40 cellular contexts compared by ENCODE assay signal in the genomic region with DNA sequence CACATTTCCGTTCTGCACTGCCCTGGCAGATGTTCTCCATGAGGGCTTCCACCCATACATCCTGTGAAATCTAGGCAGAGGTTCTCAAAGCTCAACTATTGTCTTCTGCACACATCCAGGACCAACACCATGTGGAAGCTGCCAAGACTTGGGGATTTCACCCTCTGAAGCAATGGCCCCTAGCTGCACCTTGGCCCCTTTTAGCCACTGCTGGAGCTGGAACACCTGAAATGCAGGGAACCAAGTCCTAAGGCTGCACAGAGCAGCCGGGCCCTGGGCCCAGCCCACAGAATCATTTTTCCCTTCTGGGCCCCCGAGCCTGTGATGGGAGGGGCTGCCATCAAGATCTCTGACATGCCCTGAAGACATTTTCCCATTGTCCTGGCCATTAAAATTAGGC.
"Had no signal": no experiment of that assay in that cellular context is flagged by ENCODE, and none has a peak within 500 bp of the region (broad histone marks: within the 10 kb centered on the region; RNA-seq: fewer than 3 reads in every experiment).

No MANE protein-coding gene starts in this region.

- H3K36me3 ChIP-seq: adrenal gland, ascending aorta, brain microvascular endothelial cell, breast epithelium, cardiac muscle cell had no signal

- FAIRE-seq: astrocyte, bronchial epithelial cell had no signal

- H3K27ac ChIP-seq: adrenal gland, ascending aorta, body of pancreas, brain microvascular endothelial cell, breast epithelium, cardiac muscle cell had no signal

- H3K27me3 Mint-ChIP-seq: activated naive CD4-positive, alpha-beta T cell treated with anti-CD3 and anti-CD28 coated beads, Interleukin-2, amount 10 ng/mL, durations not matched to agents 7 days and 5 days; activated naive CD4-positive, alpha-beta T cell treated with anti-CD3 and anti-CD28 coated beads, Interleukin-2, amount 50 U/mL, for 24 hours; activated naive CD8-positive, alpha-beta T cell; activated naive CD8-positive, alpha-beta T cell treated with anti-CD3 and anti-CD28 coated beads for 36 hours; activated naive CD8-positive, alpha-beta T cell treated with anti-CD3 and anti-CD28 coated beads, Interleukin-2, amount 10 ng/mL, durations not matched to agents 7 days and 5 days; activated naive CD8-positive, alpha-beta T cell treated with anti-CD3 and anti-CD28 coated beads, Interleukin-2, amount 50 U/mL, for 24 hours; activated T-cell treated with anti-CD3 and anti-CD28 coated beads, Interleukin-2, amount 50 U/mL, for 24 hours; activated T-helper 17 cell treated with anti-CD3 and anti-CD28 coated beads, Interleukin-2, amount 50 U/mL, for 72 hours; central memory CD8-positive, alpha-beta T cell had no signal

- H3K9me3 Mint-ChIP-seq: activated naive CD4-positive, alpha-beta T cell treated with anti-CD3 and anti-CD28 coated beads, Interleukin-2, amount 50 U/mL, for 24 hours; activated naive CD8-positive, alpha-beta T cell treated with anti-CD3 and anti-CD28 coated beads for 36 hours; activated naive CD8-positive, alpha-beta T cell treated with anti-CD3 and anti-CD28 coated beads, Interleukin-2, amount 10 ng/mL, durations not matched to agents 7 days and 5 days; activated T-cell treated with anti-CD3 and anti-CD28 coated beads, Interleukin-2, amount 50 U/mL, for 4 hours; activated T-helper 1 cell treated with anti-CD3 and anti-CD28 coated beads, Interleukin-12 subunit alpha, Interleukin-12 subunit beta, Interleukin-2, Interleukin-4 antibody, amounts not matched to agents 30 ng/mL and 10 ng/mL and 1 ng/mL, durations not matched to agents 14 hours and 24 hours and 36 hours; activated T-helper 2 cell treated with anti-CD3 and anti-CD28 coated beads, Interferon-gamma antibody, Interleukin-2, Interleukin-4, amounts not matched to agents 10 μg/mL and 5 μg/mL and 100 μg/mL, durations not matched to agents 14 hours and 24 hours and 36 hours had no signal

- H3K27me3 ChIP-seq: adrenal gland, ascending aorta, body of pancreas, brain microvascular endothelial cell, breast epithelium, cardiac muscle cell had no signal

- H3K4me1 ChIP-seq: adrenal gland, ascending aorta, body of pancreas, breast epithelium had no signal

- H3K4me3 ChIP-seq: adrenal gland, ascending aorta, body of pancreas, breast epithelium, cardiac muscle cell had no signal

- H3K27ac Mint-ChIP-seq: activated naive CD4-positive, alpha-beta T cell treated with anti-CD3 and anti-CD28 coated beads for 36 hours; activated naive CD4-positive, alpha-beta T cell treated with anti-CD3 and anti-CD28 coated beads, Interleukin-2, amount 10 ng/mL, durations not matched to agents 7 days and 5 days; activated naive CD4-positive, alpha-beta T cell treated with anti-CD3 and anti-CD28 coated beads, Interleukin-2, amount 50 U/mL, for 24 hours; activated naive CD4-positive, alpha-beta T cell treated with anti-CD3 and anti-CD28 coated beads, Interleukin-2, amount 50 U/mL, for 72 hours; activated naive CD8-positive, alpha-beta T cell; activated naive CD8-positive, alpha-beta T cell treated with anti-CD3 and anti-CD28 coated beads for 36 hours; activated naive CD8-positive, alpha-beta T cell treated with anti-CD3 and anti-CD28 coated beads, Interleukin-2, amount 10 ng/mL, durations not matched to agents 7 days and 5 days; activated naive CD8-positive, alpha-beta T cell treated with anti-CD3 and anti-CD28 coated beads, Interleukin-2, amount 50 U/mL, for 24 hours; activated T-cell treated with anti-CD3 and anti-CD28 coated beads, Interleukin-2, amount 50 U/mL, for 24 hours; activated T-cell treated with anti-CD3 and anti-CD28 coated beads, Interleukin-2, amount 50 U/mL, for 72 hours; activated T-helper 1 cell treated with anti-CD3 and anti-CD28 coated beads, Interleukin-12 subunit alpha, Interleukin-12 subunit beta, Interleukin-2, Interleukin-4 antibody, amounts not matched to agents 30 ng/mL and 10 ng/mL and 1 ng/mL, durations not matched to agents 14 hours and 24 hours and 36 hours; activated T-helper 17 cell treated with anti-CD3 and anti-CD28 coated beads, Interleukin-2, amount 50 U/mL, for 72 hours; activated T-helper 2 cell treated with anti-CD3 and anti-CD28 coated beads, Interferon-gamma antibody, Interleukin-2, Interleukin-4, amounts not matched to agents 10 μg/mL and 5 μg/mL and 100 μg/mL, durations not matched to agents 14 hours and 24 hours and 36 hours; brain had no signal

- DNase-seq: activated effector memory CD4-positive, alpha-beta T cell treated with Interleukin-2 at 50 U/mL for 16 hours; activated gamma-delta T cell; activated gamma-delta T cell treated with Interleukin-2 at 50 U/mL for 16 hours; activated naive CD4-positive, alpha-beta T cell; activated naive CD4-positive, alpha-beta T cell treated with anti-CD3 and anti-CD28 coated beads for 36 hours; activated naive CD4-positive, alpha-beta T cell treated with anti-CD3 and anti-CD28 coated beads, Interleukin-2, amount 10 ng/mL, durations not matched to agents 7 days and 5 days; activated naive CD4-positive, alpha-beta T cell treated with anti-CD3 and anti-CD28 coated beads, Interleukin-2, amount 50 U/mL, for 16 hours; activated naive CD4-positive, alpha-beta T cell treated with Interleukin-2 at 50 U/mL for 16 hours; activated naive CD8-positive, alpha-beta T cell treated with anti-CD3 and anti-CD28 coated beads for 36 hours; activated naive CD8-positive, alpha-beta T cell treated with anti-CD3 and anti-CD28 coated beads, Interleukin-2, amount 10 ng/mL, durations not matched to agents 7 days and 5 days; activated naive CD8-positive, alpha-beta T cell treated with anti-CD3 and anti-CD28 coated beads, Interleukin-2, amount 50 U/mL, for 24 hours; activated T-cell treated with anti-CD3 and anti-CD28 coated beads for 4 hours; activated T-cell treated with anti-CD3 and anti-CD28 coated beads, Interleukin-2, amount 50 U/mL, for 1 hour; activated T-cell treated with anti-CD3 and anti-CD28 coated beads, Interleukin-2, amount 50 U/mL, for 24 hours; activated T-cell treated with anti-CD3 and anti-CD28 coated beads, Interleukin-2, amount 50 U/mL, for 4 hours; activated T-cell treated with anti-CD3 and anti-CD28 coated beads, Interleukin-2, amount 50 U/mL, for 48 hours; activated T-cell treated with anti-CD3 and anti-CD28 coated beads, Interleukin-2, amount 50 U/mL, for 72 hours; adrenal gland; amniotic stem cell; amygdala; anterior cingulate cortex; aorta; body of pancreas; brain microvascular endothelial cell; caudate nucleus; central memory CD4-positive, alpha-beta T cell; cerebellar nuclear complex had no signal

- H3K4me3 Mint-ChIP-seq: activated naive CD4-positive, alpha-beta T cell treated with anti-CD3 and anti-CD28 coated beads for 36 hours; activated naive CD4-positive, alpha-beta T cell treated with anti-CD3 and anti-CD28 coated beads, Interleukin-2, amount 10 ng/mL, durations not matched to agents 7 days and 5 days; activated naive CD4-positive, alpha-beta T cell treated with anti-CD3 and anti-CD28 coated beads, Interleukin-2, amount 50 U/mL, for 24 hours; activated naive CD8-positive, alpha-beta T cell; activated naive CD8-positive, alpha-beta T cell treated with anti-CD3 and anti-CD28 coated beads for 36 hours; activated naive CD8-positive, alpha-beta T cell treated with anti-CD3 and anti-CD28 coated beads, Interleukin-2, amount 10 ng/mL, durations not matched to agents 7 days and 5 days; activated naive CD8-positive, alpha-beta T cell treated with anti-CD3 and anti-CD28 coated beads, Interleukin-2, amount 50 U/mL, for 24 hours; activated T-cell treated with anti-CD3 and anti-CD28 coated beads, Interleukin-2, amount 50 U/mL, for 24 hours; activated T-cell treated with anti-CD3 and anti-CD28 coated beads, Interleukin-2, amount 50 U/mL, for 4 hours; activated T-cell treated with anti-CD3 and anti-CD28 coated beads, Interleukin-2, amount 50 U/mL, for 72 hours; activated T-helper 1 cell treated with anti-CD3 and anti-CD28 coated beads, Interleukin-12 subunit alpha, Interleukin-12 subunit beta, Interleukin-2, Interleukin-4 antibody, amounts not matched to agents 30 ng/mL and 10 ng/mL and 1 ng/mL, durations not matched to agents 14 hours and 24 hours and 36 hours; activated T-helper 17 cell treated with anti-CD3 and anti-CD28 coated beads, Interleukin-2, amount 50 U/mL, for 72 hours; brain; central memory CD8-positive, alpha-beta T cell had no signal

- H3K36me3 Mint-ChIP-seq: activated naive CD4-positive, alpha-beta T cell treated with anti-CD3 and anti-CD28 coated beads, Interleukin-2, amount 10 ng/mL, durations not matched to agents 7 days and 5 days; activated naive CD4-positive, alpha-beta T cell treated with anti-CD3 and anti-CD28 coated beads, Interleukin-2, amount 50 U/mL, for 24 hours; activated naive CD4-positive, alpha-beta T cell treated with anti-CD3 and anti-CD28 coated beads, Interleukin-2, amount 50 U/mL, for 72 hours; activated naive CD8-positive, alpha-beta T cell; activated naive CD8-positive, alpha-beta T cell treated with anti-CD3 and anti-CD28 coated beads for 36 hours; activated naive CD8-positive, alpha-beta T cell treated with anti-CD3 and anti-CD28 coated beads, Interleukin-2, amount 10 ng/mL, durations not matched to agents 7 days and 5 days; brain had no signal

- H3K4me1 Mint-ChIP-seq: activated naive CD4-positive, alpha-beta T cell treated with anti-CD3 and anti-CD28 coated beads, Interleukin-2, amount 10 ng/mL, durations not matched to agents 7 days and 5 days; activated naive CD4-positive, alpha-beta T cell treated with anti-CD3 and anti-CD28 coated beads, Interleukin-2, amount 50 U/mL, for 24 hours; activated naive CD8-positive, alpha-beta T cell treated with anti-CD3 and anti-CD28 coated beads for 36 hours; activated naive CD8-positive, alpha-beta T cell treated with anti-CD3 and anti-CD28 coated beads, Interleukin-2, amount 10 ng/mL, durations not matched to agents 7 days and 5 days; activated naive CD8-positive, alpha-beta T cell treated with anti-CD3 and anti-CD28 coated beads, Interleukin-2, amount 50 U/mL, for 24 hours; activated T-helper 17 cell treated with anti-CD3 and anti-CD28 coated beads, Interleukin-2, amount 50 U/mL, for 72 hours; brain; central memory CD8-positive, alpha-beta T cell had no signal

- H3K9me3 ChIP-seq: adrenal gland, ascending aorta, body of pancreas, breast epithelium had no signal
